19 cellular contexts compared by ENCODE assay signal in the genomic region with DNA sequence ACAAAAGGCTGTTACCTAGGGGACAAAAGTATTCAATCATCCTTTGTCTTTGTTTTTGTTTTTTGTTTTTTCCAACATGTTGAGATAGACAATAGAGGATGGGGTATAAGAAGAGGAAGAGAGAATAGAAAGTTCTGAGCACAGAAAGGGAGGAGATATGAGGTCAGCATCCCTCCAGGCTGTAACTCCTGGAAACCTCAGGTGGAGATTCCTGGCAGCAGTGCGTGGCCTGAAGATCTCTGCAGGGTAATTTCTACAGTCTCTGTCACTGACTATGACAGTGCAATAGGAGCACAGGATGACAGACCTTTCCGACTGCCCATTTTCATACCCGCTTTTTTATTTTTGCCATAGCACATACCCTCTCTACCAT.
"Had no signal": no experiment of that assay in that cellular context is flagged by ENCODE, and none has a peak within 500 bp of the region (broad histone marks: within the 10 kb centered on the region; RNA-seq: fewer than 3 reads in every experiment).

No MANE protein-coding gene starts in this region.

- H3K9me3 Mint-ChIP-seq: activated CD4-positive, alpha-beta T cell treated with anti-CD3 and anti-CD28 coated beads, Interleukin-2, amount 10 ng/mL, durations not matched to agents 7 days and 5 days; activated CD8-positive, alpha-beta T cell treated with anti-CD3 and anti-CD28 coated beads for 36 hours; activated naive CD4-positive, alpha-beta T cell treated with anti-CD3 and anti-CD28 coated beads, Interleukin-2, amount 10 ng/mL, durations not matched to agents 7 days and 5 days had no signal

- H3K36me3 Mint-ChIP-seq: activated CD8-positive, alpha-beta memory T cell treated with anti-CD3 and anti-CD28 coated beads, Interleukin-2, amount 10 ng/mL, durations not matched to agents 7 days and 5 days; activated naive CD4-positive, alpha-beta T cell treated with anti-CD3 and anti-CD28 coated beads, Interleukin-2, amount 10 ng/mL, durations not matched to agents 7 days and 5 days had no signal

- H3K4me1 Mint-ChIP-seq: activated CD4-positive, alpha-beta T cell treated with anti-CD3 and anti-CD28 coated beads, Interleukin-2, amount 10 ng/mL, durations not matched to agents 7 days and 5 days; activated CD8-positive, alpha-beta memory T cell treated with anti-CD3 and anti-CD28 coated beads, Interleukin-2, amount 10 ng/mL, durations not matched to agents 7 days and 5 days; activated naive CD4-positive, alpha-beta T cell treated with anti-CD3 and anti-CD28 coated beads, Interleukin-2, amount 10 ng/mL, durations not matched to agents 7 days and 5 days; nephron progenitor cell had no signal

- H3K27ac Mint-ChIP-seq: activated CD4-positive, alpha-beta T cell treated with anti-CD3 and anti-CD28 coated beads, Interleukin-2, amount 10 ng/mL, durations not matched to agents 7 days and 5 days; activated CD8-positive, alpha-beta memory T cell treated with anti-CD3 and anti-CD28 coated beads, Interleukin-2, amount 10 ng/mL, durations not matched to agents 7 days and 5 days; activated CD8-positive, alpha-beta T cell treated with anti-CD3 and anti-CD28 coated beads for 36 hours; activated naive CD4-positive, alpha-beta T cell treated with anti-CD3 and anti-CD28 coated beads, Interleukin-2, amount 10 ng/mL, durations not matched to agents 7 days and 5 days; nephron progenitor cell had no signal

- H3K27me3 ChIP-seq: pancreas had no signal

- ATAC-seq: activated CD4-positive, CD25-positive, alpha-beta regulatory T cell treated with anti-CD3 and anti-CD28 coated beads, Interleukin-2, amount 50 U/mL, for 24 hours; activated CD8-positive, alpha-beta memory T cell treated with anti-CD3 and anti-CD28 coated beads, Interleukin-2, amount 10 ng/mL, durations not matched to agents 7 days and 5 days; activated CD8-positive, alpha-beta T cell treated with anti-CD3 and anti-CD28 coated beads for 36 hours; right cardiac atrium; stimulated activated naive CD8-positive, alpha-beta T cell treated with anti-CD3 and anti-CD28 coated beads, Interleukin-15, Interleukin-2, amounts not matched to agents 100 U/mL and 50 U/mL, for 24 hours had no signal

- DNase-seq: activated CD4-positive, alpha-beta T cell treated with anti-CD3 and anti-CD28 coated beads, Interleukin-2, amount 10 ng/mL, durations not matched to agents 7 days and 5 days; activated CD8-positive, alpha-beta memory T cell treated with anti-CD3 and anti-CD28 coated beads, Interleukin-2, amount 10 ng/mL, durations not matched to agents 7 days and 5 days; activated CD8-positive, alpha-beta T cell treated with anti-CD3 and anti-CD28 coated beads for 36 hours; activated effector memory CD4-positive, alpha-beta T cell treated with anti-CD3 and anti-CD28 coated beads, Interleukin-2, amount 50 U/mL, for 16 hours; activated naive CD4-positive, alpha-beta T cell treated with anti-CD3 and anti-CD28 coated beads, Interleukin-2, amount 10 ng/mL, durations not matched to agents 7 days and 5 days; activated T-cell treated with anti-CD3 and anti-CD28 coated beads for 4 hours; amygdala; cerebellar nuclear complex; kidney glomerular epithelial cell; left ventricle myocardium inferior; nephron progenitor cell; psoas muscle; right cardiac atrium; stimulated activated CD4-positive, alpha-beta T cell treated with anti-CD3 and anti-CD28 coated beads, Interleukin-12 subunit alpha, Interleukin-12 subunit beta, amount 100 ng/mL, for 4 hours; stimulated activated CD4-positive, alpha-beta T cell treated with anti-CD3 and anti-CD28 coated beads, Interleukin-4, amount 100 ng/mL, for 4 hours; stimulated activated naive CD8-positive, alpha-beta T cell treated with anti-CD3 and anti-CD28 coated beads, Interleukin-15, Interleukin-2, amounts not matched to agents 100 U/mL and 50 U/mL, for 24 hours had no signal

- H3K27ac ChIP-seq: coronary artery, left ventricle myocardium inferior, pancreas had no signal

- H3K4me3 ChIP-seq: coronary artery, left ventricle myocardium inferior, pancreas, psoas muscle had no signal

- H3K27me3 Mint-ChIP-seq: activated CD4-positive, alpha-beta T cell treated with anti-CD3 and anti-CD28 coated beads, Interleukin-2, amount 10 ng/mL, durations not matched to agents 7 days and 5 days; activated CD8-positive, alpha-beta T cell treated with anti-CD3 and anti-CD28 coated beads for 36 hours had no signal

- H3K9me3 ChIP-seq: left ventricle myocardium inferior, pancreas, psoas muscle had no signal

- H3K36me3 ChIP-seq: left ventricle myocardium inferior, pancreas had no signal

- H3K4me3 Mint-ChIP-seq: activated CD4-positive, alpha-beta T cell treated with anti-CD3 and anti-CD28 coated beads, Interleukin-2, amount 10 ng/mL, durations not matched to agents 7 days and 5 days; activated CD8-positive, alpha-beta memory T cell treated with anti-CD3 and anti-CD28 coated beads, Interleukin-2, amount 10 ng/mL, durations not matched to agents 7 days and 5 days; activated CD8-positive, alpha-beta T cell treated with anti-CD3 and anti-CD28 coated beads for 36 hours; activated naive CD4-positive, alpha-beta T cell treated with anti-CD3 and anti-CD28 coated beads, Interleukin-2, amount 10 ng/mL, durations not matched to agents 7 days and 5 days; nephron progenitor cell had no signal
